In genomic region chr16:23367988-23368387, GRCh38 we compare ENCODE assay signal across 21 cellular contexts.
A peak's percentile ranks its signal among the peaks of the same experiment; 100 is the strongest.
DNase-seq lines count a peak whose midpoint lies in the region; ATAC-seq, FAIRE-seq and TF ChIP-seq lines count a peak whose summit lies in the region.
"Had no signal": no experiment of that assay in that cellular context is flagged by ENCODE, and none has a peak within 500 bp of the region (broad histone marks: within the 10 kb centered on the region; RNA-seq: fewer than 3 reads in every experiment).

No MANE protein-coding gene starts in this region.

- peak overlapping the region; percentile 67 for H3K27ac Mint-ChIP-seq in MCF 10A (ENCODE audit: low read depth, unreplicated experiment)
- H3K27ac Mint-ChIP-seq: B cell; CD4-positive, CD25-positive, alpha-beta regulatory T cell had no signal

- TF ChIP-seq POLR2A in breast epithelium (IDR thresholded peaks at IDR 0.05) (no peak), H54 (IDR thresholded peaks at IDR 0.05; ENCODE audit: low read depth, low read length) (no peak)

- CTCF ChIA-PET in MCF 10A (lab: Yijun Ruan, JAX) (interaction anchor here (0.7 to 2.2 kb wide), 2 partner anchors 66 to 211 kb away, joined by 3 to 8 read pairs; no protein-coding TSS in a partner anchor), RWPE1 (lab: Yijun Ruan, JAX) (interaction anchor here (0.7 kb wide), 1 partner anchor 70 kb away, joined by 3 read pairs; no protein-coding TSS in a partner anchor)

- H3K36me3 ChIP-seq in breast epithelium (no peaks in the 10 kb centered on the region), KMS-11 (ENCODE audit: insufficient read depth) (no peaks in the 10 kb centered on the region)
- H3K36me3 ChIP-seq: BLaER1 had no signal

- no peaks in the 10 kb centered on the region for H3K9me3 Mint-ChIP-seq in MCF 10A (ENCODE audit: unreplicated experiment)
- H3K9me3 Mint-ChIP-seq: CD4-positive, CD25-positive, alpha-beta regulatory T cell; CD8-positive, alpha-beta memory T cell had no signal

- no peaks in the 10 kb centered on the region for H3K36me3 Mint-ChIP-seq in MCF 10A (ENCODE audit: insufficient read depth, unreplicated experiment)
- H3K36me3 Mint-ChIP-seq: CD4-positive, CD25-positive, alpha-beta regulatory T cell; CD8-positive, alpha-beta memory T cell had no signal

- no peaks in the 10 kb centered on the region for H3K4me1 ChIP-seq in breast epithelium
- peaks cover 72% of the 10 kb centered on the region for H3K4me1 ChIP-seq in KMS-11 (ENCODE audit: low read depth, poor library complexity, severe bottlenecking)

- H2AFZ ChIP-seq in KMS-11 (ENCODE audit: low read depth), result no peak overlapping the region

- H3K4me2 ChIP-seq in KMS-11, result no peak overlapping the region
- H3K4me2 ChIP-seq: BLaER1 had no signal

- no peak for ATAC-seq in HG02885 (IDR thresholded peaks at IDR 0.05; ENCODE audit: poor library complexity, unreplicated experiment)
- ATAC-seq: GM12878 had no signal

- H3K27ac ChIP-seq in breast epithelium (no peak overlapping the region), KMS-11 (peak overlapping the region; percentile 96; the same call in 1 of the 2 replicates), RWPE1 (peak overlapping the region; percentile 43)
- H3K27ac ChIP-seq: 22Rv1, BLaER1, C4-2B had no signal

- H3K9me3 ChIP-seq in breast epithelium, result no peaks in the 10 kb centered on the region
- H3K9me3 ChIP-seq: BLaER1 had no signal

- TF ChIP-seq CTCF in MCF 10A (IDR thresholded peaks at IDR 0.05; ENCODE audit: unreplicated experiment) (no peak), breast epithelium (IDR thresholded peaks at IDR 0.05) (no peak), KMS-11 (conservative IDR thresholded peaks at IDR 0.05; ENCODE audit: low read depth, low read length) (no peak), RWPE1 (conservative IDR thresholded peaks at IDR 0.05; ENCODE audit: low read depth) (no peak)

- no peak overlapping the region for H3K9ac ChIP-seq in KMS-11
- H3K9ac ChIP-seq: BLaER1 had no signal

- no TSS peak for BruUV-seq in MCF 10A (replicated peaks; lab: Mats Ljungman, UMichigan)

- H3K4me1 Mint-ChIP-seq in MCF 10A (ENCODE audit: insufficient read depth, unreplicated experiment), result peaks cover 34% of the 10 kb centered on the region
- H3K4me1 Mint-ChIP-seq: B cell had no signal

- intact Hi-C loops in MCF 10A (cut with micrococcal nuclease), result no loop called here
- intact Hi-C loops in breast epithelium (cut with DNase I; ENCODE audit: low total_unique reads), result no loop called here

- H3K27me3 ChIP-seq in breast epithelium (no peaks in the 10 kb centered on the region), KMS-11 (ENCODE audit: insufficient read depth, low read depth) (no peaks in the 10 kb centered on the region)
- H3K27me3 ChIP-seq: BLaER1 had no signal

- H3K27me3 Mint-ChIP-seq in MCF 10A (ENCODE audit: insufficient read depth, unreplicated experiment), result no peaks in the 10 kb centered on the region

- no peaks in the 10 kb centered on the region for H3K79me2 ChIP-seq in KMS-11 (ENCODE audit: insufficient read depth, low read depth)

- FAIRE-seq in H54 (lab: Jason Lieb, UNC), result no peak
- FAIRE-seq: A204.1, D721Med, GM12878 had no signal

- POLR2A ChIA-PET in MCF 10A (lab: Yijun Ruan, JAX) (interaction anchor here (0.7 to 1.5 kb wide), 5 partner anchors 23 to 205 kb away, joined by 3 to 6 read pairs (median 3); no protein-coding TSS in a partner anchor), RWPE1 (lab: Yijun Ruan, JAX; ENCODE audit: low non-redundant PET) (no interaction called here)

- H4K20me1 ChIP-seq in KMS-11 (ENCODE audit: insufficient read depth), result no peaks in the 10 kb centered on the region
- H4K20me1 ChIP-seq: BLaER1 had no signal

- no peak overlapping the region for H3K4me3 Mint-ChIP-seq in MCF 10A (ENCODE audit: unreplicated experiment)
- H3K4me3 Mint-ChIP-seq: B cell; CD4-positive, CD25-positive, alpha-beta regulatory T cell; CD8-positive, alpha-beta memory T cell had no signal

- H3K4me3 ChIP-seq in breast epithelium (no peak overlapping the region), KMS-11 (IDR thresholded peaks at IDR 0.05; ENCODE audit: insufficient read depth, low read depth, low read length) (no peak overlapping the region)
- H3K4me3 ChIP-seq: BLaER1, GM12878 had no signal

- no peak for DNase-seq in MCF 10A (ENCODE audit: unreplicated experiment)
- no peak for DNase-seq in breast epithelium (ENCODE audit: low spot score in 2 of 2)
- no peak for DNase-seq in RWPE1 (ENCODE audit: low spot score)
- no peak for DNase-seq in H54 (ENCODE audit: insufficient read length, low spot score)
- DNase-seq in NOMO-1 treated with DMSO at 0.1 percent for 48 hours (lab: John Stamatoyannopoulos, UW; ENCODE audit: unreplicated experiment), result no peak
- DNase-seq: CD4-positive, CD25-positive, alpha-beta regulatory T cell; CD8-positive, alpha-beta memory T cell; DMS 273 treated with DMSO at 0.1 percent for 48 hours; DMS79; GDM1; GOT3; H7 had no signal

Comparison
In these comparisons a context has a peak if more than half of its experiments do, and no peak if none do; other contexts are left out.
1. H3K27ac ChIP-seq: peak in KMS-11 (single experiment) and RWPE1 (single experiment); none in breast epithelium (0 of 2).